30 cellular contexts compared by ENCODE assay signal in genomic region chr11:35298369-35298768, GRCh38.
"Had no signal": no experiment of that assay in that cellular context is flagged by ENCODE, and none has a peak within 500 bp of the region (broad histone marks: within the 10 kb centered on the region; RNA-seq: fewer than 3 reads in every experiment).

No MANE protein-coding gene starts in this region.

- H3K27me3 Mint-ChIP-seq: progenitor cell of endocrine pancreas, type B pancreatic cell had no signal

- H2AFZ ChIP-seq: neural progenitor cell had no signal

- H3K4me2 ChIP-seq: neural progenitor cell had no signal

- H3K27ac Mint-ChIP-seq: immature natural killer cell; mesothelial cell of epicardium; naive B cell; natural killer cell; nephron progenitor cell; neural progenitor cell; progenitor cell of endocrine pancreas; stimulated activated naive CD8-positive, alpha-beta T cell treated with anti-CD3 and anti-CD28 coated beads, Interleukin-15, Interleukin-2, amounts not matched to agents 100 ng/mL and 50 ng/mL, for 24 hours; type B pancreatic cell had no signal

- H3K9me3 ChIP-seq: left lung, neutrophil, ovary, right atrium auricular region, right lobe of liver, suprapubic skin, thoracic aorta, tibial artery, uterus had no signal

- H3K27ac ChIP-seq: left lung, neural progenitor cell, neutrophil, ovary, right atrium auricular region, right lobe of liver, suprapubic skin, thoracic aorta, tibial artery, uterus had no signal

- H3K9me3 Mint-ChIP-seq: immature natural killer cell, mesothelial cell of epicardium, naive B cell, natural killer cell, nephron progenitor cell, neural progenitor cell, type B pancreatic cell had no signal

- H3K4me1 Mint-ChIP-seq: naive B cell, natural killer cell, nephron progenitor cell, neural progenitor cell had no signal

- H3K9ac ChIP-seq: neural progenitor cell had no signal

- DNase-seq: hypothalamus; immature natural killer cell; kidney; left colon; left lung; mesendoderm; naive B cell; natural killer cell; nephron progenitor cell; occipital lobe; ovary; right lobe of liver; stimulated activated CD4-positive, alpha-beta T cell treated with anti-CD3 and anti-CD28 coated beads, Interleukin-12 subunit alpha, Interleukin-12 subunit beta, amount 100 ng/mL, for 4 hours; stimulated activated CD4-positive, alpha-beta T cell treated with anti-CD3 and anti-CD28 coated beads, Interleukin-15, amount 100 ng/mL, for 24 hours; stimulated activated CD4-positive, alpha-beta T cell treated with anti-CD3 and anti-CD28 coated beads, Interleukin-2, amount 100 ng/mL, for 24 hours; stimulated activated CD4-positive, alpha-beta T cell treated with anti-CD3 and anti-CD28 coated beads, Interleukin-4, amount 100 ng/mL, for 1 hour; stimulated activated naive CD4-positive, alpha-beta T cell; tibial artery; uterus had no signal

- H3K36me3 ChIP-seq: left lung, neural progenitor cell, neutrophil, ovary, right atrium auricular region, suprapubic skin, thoracic aorta, tibial artery, uterus had no signal

- H3K4me3 Mint-ChIP-seq: immature natural killer cell; mesothelial cell of epicardium; naive B cell; natural killer cell; nephron progenitor cell; neural progenitor cell; stimulated activated naive CD8-positive, alpha-beta T cell treated with anti-CD3 and anti-CD28 coated beads, Interleukin-15, Interleukin-2, amounts not matched to agents 100 ng/mL and 50 ng/mL, for 24 hours; type B pancreatic cell had no signal

- H3K4me3 ChIP-seq: left lung, lung, neural progenitor cell, ovary, right atrium auricular region, right lobe of liver, skin epidermis, suprapubic skin, thoracic aorta, tibial artery, uterus had no signal

- H3K4me1 ChIP-seq: neural progenitor cell, right atrium auricular region, uterus had no signal

- H3K36me3 Mint-ChIP-seq: mesothelial cell of epicardium, natural killer cell, neural progenitor cell, type B pancreatic cell had no signal

- ATAC-seq: left colon, left lung, natural killer cell, right lobe of liver had no signal

- H3K27me3 ChIP-seq: left lung, neural progenitor cell, neutrophil, ovary, right atrium auricular region, right lobe of liver, suprapubic skin, tibial artery, uterus had no signal
